Comparison of ENCODE assay signal across 2 cellular contexts in the genomic region with DNA sequence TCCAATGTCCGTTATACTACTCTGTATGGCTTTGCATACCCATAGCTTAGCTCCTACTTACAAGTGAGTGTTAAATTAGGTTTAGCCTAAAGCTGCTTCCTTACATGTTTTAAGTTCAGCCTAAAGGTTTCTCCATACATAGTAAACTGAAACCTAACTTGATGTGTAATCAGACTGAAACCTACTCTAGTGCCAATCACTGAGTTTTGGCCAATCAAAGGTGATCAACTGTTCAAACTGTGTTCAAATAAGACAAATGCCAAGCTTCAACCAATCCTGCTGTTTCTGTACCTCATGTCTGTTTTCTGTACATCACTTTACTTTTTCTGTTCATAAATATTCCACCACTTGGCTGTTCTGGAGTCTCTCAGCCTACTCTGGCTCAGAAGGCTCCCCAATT.
TF ChIP-seq lines count a peak whose summit lies in the region.

No MANE protein-coding gene starts in this region.

TF ChIP-seq in SK-N-SH, 30 proteins besides CTCF, POLR2A, EP300 and RAD21 (continued from another document):
- TF ChIP-seq, protein P1, sequence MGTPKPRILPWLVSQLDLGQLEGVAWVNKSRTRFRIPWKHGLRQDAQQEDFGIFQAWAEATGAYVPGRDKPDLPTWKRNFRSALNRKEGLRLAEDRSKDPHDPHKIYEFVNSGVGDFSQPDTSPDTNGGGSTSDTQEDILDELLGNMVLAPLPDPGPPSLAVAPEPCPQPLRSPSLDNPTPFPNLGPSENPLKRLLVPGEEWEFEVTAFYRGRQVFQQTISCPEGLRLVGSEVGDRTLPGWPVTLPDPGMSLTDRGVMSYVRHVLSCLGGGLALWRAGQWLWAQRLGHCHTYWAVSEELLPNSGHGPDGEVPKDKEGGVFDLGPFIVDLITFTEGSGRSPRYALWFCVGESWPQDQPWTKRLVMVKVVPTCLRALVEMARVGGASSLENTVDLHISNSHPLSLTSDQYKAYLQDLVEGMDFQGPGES (IDR thresholded peaks at IDR 0.05; ENCODE audit: low read depth, low read length): no peak
- TF ChIP-seq, protein P2, sequence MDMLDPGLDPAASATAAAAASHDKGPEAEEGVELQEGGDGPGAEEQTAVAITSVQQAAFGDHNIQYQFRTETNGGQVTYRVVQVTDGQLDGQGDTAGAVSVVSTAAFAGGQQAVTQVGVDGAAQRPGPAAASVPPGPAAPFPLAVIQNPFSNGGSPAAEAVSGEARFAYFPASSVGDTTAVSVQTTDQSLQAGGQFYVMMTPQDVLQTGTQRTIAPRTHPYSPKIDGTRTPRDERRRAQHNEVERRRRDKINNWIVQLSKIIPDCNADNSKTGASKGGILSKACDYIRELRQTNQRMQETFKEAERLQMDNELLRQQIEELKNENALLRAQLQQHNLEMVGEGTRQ (IDR thresholded peaks at IDR 0.05; ENCODE audit: borderline replicate concordance, low read depth, low read length): no peak
- TF ChIP-seq FOSL2 (IDR thresholded peaks at IDR 0.05; ENCODE audit: borderline replicate concordance, low read depth): no peak
TF ChIP-seq in SK-N-SH: peak in this region for 1.

TF ChIP-seq in SK-N-SH treated with all-trans-retinoic acid at 6 μM for 48 hours, 23 proteins besides CTCF, POLR2A, EP300 and RAD21 (continued from another document):
- TF ChIP-seq, protein P3, sequence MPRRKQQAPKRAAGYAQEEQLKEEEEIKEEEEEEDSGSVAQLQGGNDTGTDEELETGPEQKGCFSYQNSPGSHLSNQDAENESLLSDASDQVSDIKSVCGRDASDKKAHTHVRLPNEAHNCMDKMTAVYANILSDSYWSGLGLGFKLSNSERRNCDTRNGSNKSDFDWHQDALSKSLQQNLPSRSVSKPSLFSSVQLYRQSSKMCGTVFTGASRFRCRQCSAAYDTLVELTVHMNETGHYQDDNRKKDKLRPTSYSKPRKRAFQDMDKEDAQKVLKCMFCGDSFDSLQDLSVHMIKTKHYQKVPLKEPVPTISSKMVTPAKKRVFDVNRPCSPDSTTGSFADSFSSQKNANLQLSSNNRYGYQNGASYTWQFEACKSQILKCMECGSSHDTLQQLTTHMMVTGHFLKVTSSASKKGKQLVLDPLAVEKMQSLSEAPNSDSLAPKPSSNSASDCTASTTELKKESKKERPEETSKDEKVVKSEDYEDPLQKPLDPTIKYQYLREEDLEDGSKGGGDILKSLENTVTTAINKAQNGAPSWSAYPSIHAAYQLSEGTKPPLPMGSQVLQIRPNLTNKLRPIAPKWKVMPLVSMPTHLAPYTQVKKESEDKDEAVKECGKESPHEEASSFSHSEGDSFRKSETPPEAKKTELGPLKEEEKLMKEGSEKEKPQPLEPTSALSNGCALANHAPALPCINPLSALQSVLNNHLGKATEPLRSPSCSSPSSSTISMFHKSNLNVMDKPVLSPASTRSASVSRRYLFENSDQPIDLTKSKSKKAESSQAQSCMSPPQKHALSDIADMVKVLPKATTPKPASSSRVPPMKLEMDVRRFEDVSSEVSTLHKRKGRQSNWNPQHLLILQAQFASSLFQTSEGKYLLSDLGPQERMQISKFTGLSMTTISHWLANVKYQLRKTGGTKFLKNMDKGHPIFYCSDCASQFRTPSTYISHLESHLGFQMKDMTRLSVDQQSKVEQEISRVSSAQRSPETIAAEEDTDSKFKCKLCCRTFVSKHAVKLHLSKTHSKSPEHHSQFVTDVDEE (CRISPR knock-in tag; IDR thresholded peaks at IDR 0.05): no peak
